In genomic region chr9:131719262-131719908, GRCh38 we compare ENCODE assay signal across 14 cellular contexts. TPM values are rescaled to one million over a fixed set of nuclear protein-coding genes. Genes with fewer than 3 reads are reported as not detected.
DNase-seq lines count a peak whose midpoint lies in the region; ATAC-seq and TF ChIP-seq lines count a peak whose summit lies in the region.
"Had no signal": no experiment of that assay in that cellular context is flagged by ENCODE, and none has a peak within 500 bp of the region (broad histone marks: within the 10 kb centered on the region; RNA-seq: fewer than 3 reads in every experiment).

No MANE protein-coding gene starts in this region.

- H3K9me3 ChIP-seq in OCI-LY3 (ENCODE audit: insufficient read depth, low read length) (no peaks in the 10 kb centered on the region), esophagus squamous epithelium (no peaks in the 10 kb centered on the region), subcutaneous abdominal adipose tissue (ENCODE audit: control insufficient read depth in 5 of 5, low read length in 5 of 5) (no peaks in the 10 kb centered on the region)
- H3K9me3 ChIP-seq: thyroid gland had no signal

- intact Hi-C loops in esophagus squamous epithelium (cut with DNase I), result no loop called here

- TF ChIP-seq POLR2A in esophagus squamous epithelium (IDR thresholded peaks at IDR 0.05), result no peak

- no peaks in the 10 kb centered on the region for H3K9me3 Mint-ChIP-seq in activated naive CD4-positive, alpha-beta T cell treated with anti-CD3 and anti-CD28 coated beads, Interleukin-2, amount 50 U/mL, for 72 hours
- H3K9me3 Mint-ChIP-seq: activated naive CD8-positive, alpha-beta T cell treated with anti-CD3 and anti-CD28 coated beads, Interleukin-2, amount 10 ng/mL, durations not matched to agents 7 days and 5 days; WTC11 had no signal

- in situ Hi-C loops in G401 (cut with HindIII; ENCODE audit: low sequenced_read_pairs), result no loop called here

- H4K20me1 ChIP-seq in OCI-LY3 (ENCODE audit: insufficient read depth, low read length), result peaks cover 72% of the 10 kb centered on the region

- DNase-seq in activated naive CD4-positive, alpha-beta T cell treated with anti-CD3 and anti-CD28 coated beads, Interleukin-2, amount 50 U/mL, for 72 hours (ENCODE audit: low spot score in 2 of 2), result no peak
- no peak for DNase-seq in activated naive CD4-positive, alpha-beta T cell treated with anti-CD3 and anti-CD28 coated beads, Interleukin-2, amount 50 U/mL, for 16 hours
- DNase-seq in esophagus squamous epithelium (lab: John Stamatoyannopoulos, UW) (no peak), glomerular visceral epithelial cell (ENCODE audit: extremely low spot score) (no peak), G401 (ENCODE audit: low spot score) (no peak), DMS 273 (lab: John Stamatoyannopoulos, UW; ENCODE audit: unreplicated experiment) (no peak)
- DNase-seq: activated naive CD8-positive, alpha-beta T cell treated with anti-CD3 and anti-CD28 coated beads, Interleukin-2, amount 10 ng/mL, durations not matched to agents 7 days and 5 days; mesenchymal stem cell; thyroid gland had no signal

- H3K27ac Mint-ChIP-seq in activated naive CD4-positive, alpha-beta T cell treated with anti-CD3 and anti-CD28 coated beads, Interleukin-2, amount 50 U/mL, for 72 hours, result peak overlapping the region in 1 of 2 donors; percentile 92
- H3K27ac Mint-ChIP-seq: WTC11 had no signal

- peaks cover 0 to 40% of the 10 kb centered on the region in 2 donors for H3K36me3 Mint-ChIP-seq in activated naive CD4-positive, alpha-beta T cell treated with anti-CD3 and anti-CD28 coated beads, Interleukin-2, amount 50 U/mL, for 72 hours
- H3K36me3 Mint-ChIP-seq: WTC11 had no signal

- ATAC-seq in activated naive CD4-positive, alpha-beta T cell treated with anti-CD3 and anti-CD28 coated beads, Interleukin-2, amount 50 U/mL, for 72 hours, result peak; percentile 49 to 63
- ATAC-seq: K562, WTC11 had no signal

- H3K9ac ChIP-seq in OCI-LY3 (ENCODE audit: low read length), result peak overlapping the region; percentile 52
- peak overlapping the region in 2 of 5 donors; percentile 36 to 60 for H3K9ac ChIP-seq in subcutaneous abdominal adipose tissue (ENCODE audit: low read length in 5 of 5)

- peaks cover 100% of the 10 kb centered on the region for H3K79me2 ChIP-seq in OCI-LY3 (ENCODE audit: low read length)

- H3K27me3 ChIP-seq in OCI-LY3 (ENCODE audit: low read depth, low read length), result no peaks in the 10 kb centered on the region
- no peaks in the 10 kb centered on the region for H3K27me3 ChIP-seq in esophagus squamous epithelium
- no peaks in the 10 kb centered on the region for H3K27me3 ChIP-seq in subcutaneous abdominal adipose tissue (ENCODE audit: control insufficient read depth in 5 of 5, insufficient read depth in 4 of 5, low read length in 5 of 5)
- H3K27me3 ChIP-seq: thyroid gland had no signal

- peaks cover 41% of the 10 kb centered on the region for H3K4me1 ChIP-seq in OCI-LY3 (ENCODE audit: low read length)
- H3K4me1 ChIP-seq in esophagus squamous epithelium, result peaks cover 5 to 51% (median 29%) of the 10 kb centered on the region in 3 donors
- peaks cover 10 to 64% (median 56%) of the 10 kb centered on the region in 5 donors for H3K4me1 ChIP-seq in subcutaneous abdominal adipose tissue (ENCODE audit: control insufficient read depth in 5 of 5, insufficient read depth in 5 of 5, low read length in 5 of 5)

- peaks cover 65% of the 10 kb centered on the region for H3K36me3 ChIP-seq in OCI-LY3 (replicated peaks; ENCODE audit: low read depth, low read length)
- peaks cover 0 to 8% (median 0%) of the 10 kb centered on the region in 3 donors for H3K36me3 ChIP-seq in esophagus squamous epithelium
- H3K36me3 ChIP-seq in subcutaneous abdominal adipose tissue (ENCODE audit: control insufficient read depth in 5 of 5, insufficient read depth in 5 of 5, low read length in 5 of 5), result peaks cover 0 to 11% (median 3%) of the 10 kb centered on the region in 5 donors
- H3K36me3 ChIP-seq: thyroid gland had no signal

- peak overlapping the region; percentile 78 for H3K27ac ChIP-seq in OCI-LY3 (ENCODE audit: low read length)
- H3K27ac ChIP-seq in esophagus squamous epithelium, result peak overlapping the region in 3 of 4 donors; percentile 24 to 44 (median 43)
- H3K27ac ChIP-seq in subcutaneous abdominal adipose tissue (ENCODE audit: low read depth, low read length), result peak overlapping the region; percentile 32
- H3K27ac ChIP-seq: RWPE1 had no signal

- H2AFZ ChIP-seq in OCI-LY3 (ENCODE audit: low read depth, low read length), result no peak overlapping the region

- 44 to 54% methylated on average over 7 of the region's 7 CpGs for WGBS in esophagus squamous epithelium, 2 donors

- H3K4me2 ChIP-seq in OCI-LY3 (ENCODE audit: low read length), result peak overlapping the region; percentile 65

- peak overlapping the region; percentile 26 for H3K4me3 ChIP-seq in OCI-LY3 (ENCODE audit: low read length)
- no peak overlapping the region for H3K4me3 ChIP-seq in esophagus squamous epithelium
- no peak overlapping the region for H3K4me3 ChIP-seq in subcutaneous abdominal adipose tissue (ENCODE audit: low read depth in 1 of 5, low read length in 5 of 5)
- H3K4me3 ChIP-seq: K562, thyroid gland had no signal

- TF ChIP-seq CTCF in OCI-LY3 (IDR thresholded peaks at IDR 0.05; ENCODE audit: low read depth, low read length), result no peak
- TF ChIP-seq CTCF in esophagus squamous epithelium (IDR thresholded peaks at IDR 0.05), result no peak

RNA-seq across cellular contexts. Expression of gene RAPGEF1, which starts 20.5 kb away (rescaled TPM):
- 100 to 1,000 TPM in 1 of 2 donors, 10 to 100 TPM in 1; 45.8 to 105 TPM for total RNA-seq in activated naive CD4-positive, alpha-beta T cell treated with anti-CD3 and anti-CD28 coated beads, Interleukin-2, amount 50 U/mL, for 72 hours
- 10 to 100 TPM; 12.2 to 40.4 (median 19.0) TPM for total RNA-seq in esophagus squamous epithelium
- total RNA-seq in G401 (2014; rRNA removed; shearing (Covaris generic)), result 31.0 and 40.8 TPM in 2 replicates
